In genomic region chr15:40358492-40359353, GRCh38 we compare ENCODE assay signal across 6 cellular contexts.
DNase-seq lines count a peak whose midpoint lies in the region; ATAC-seq and TF ChIP-seq lines count a peak whose summit lies in the region.

No MANE protein-coding gene starts in this region.

- H3K27ac ChIP-seq in HUES48 (ENCODE audit: low read depth, low read length), result no peak overlapping the region

- TF ChIP-seq CTCF in GM13976 (IDR thresholded peaks at IDR 0.05; ENCODE audit: borderline replicate concordance, control extremely low read depth, extremely low read depth, insufficient read depth, missing control alignments), result peak; percentile 5
- peak; percentile 1 for TF ChIP-seq CTCF in astrocyte of the spinal cord (IDR thresholded peaks at IDR 0.05; ENCODE audit: low read depth, low read length)
- TF ChIP-seq CTCF in nephron (IDR thresholded peaks at IDR 0.05; ENCODE audit: unreplicated experiment in 3 of 3), result no peak

- no peaks in the 10 kb centered on the region for H3K36me3 ChIP-seq in HUES48 (ENCODE audit: control insufficient read depth, insufficient read depth, low read length)

- H3K4me1 Mint-ChIP-seq in nephron, result peaks cover 22% of the 10 kb centered on the region

- no peaks in the 10 kb centered on the region for H3K9me3 Mint-ChIP-seq in nephron

- in situ Hi-C loops in GM13976 (cut with MboI; ENCODE audit: low sequenced_read_pairs, unreplicated experiment), result no loop called here
- in situ Hi-C loops in astrocyte of the spinal cord (cut with HindIII; ENCODE audit: low sequenced_read_pairs), result no loop called here

- H3K27me3 ChIP-seq in HUES48 (ENCODE audit: control insufficient read depth, insufficient read depth, low read length), result peaks cover 23% of the 10 kb centered on the region

- no peak for ATAC-seq in HG03520 (IDR thresholded peaks at IDR 0.05; ENCODE audit: unreplicated experiment)

- H3K9me3 ChIP-seq in HUES48 (ENCODE audit: control insufficient read depth, insufficient read depth, low read length), result no peaks in the 10 kb centered on the region

- H3K9ac ChIP-seq in HUES48 (ENCODE audit: low read depth, low read length), result no peak overlapping the region

- DNase-seq in GM13976 (ENCODE audit: low spot score), result peak; percentile 48
- DNase-seq in astrocyte of the spinal cord (ENCODE audit: low read depth, low spot score), result no peak
- no peak for DNase-seq in medulla oblongata (ENCODE audit: extremely low spot score)

- no peak overlapping the region for H3K27ac Mint-ChIP-seq in nephron

- H3K4me3 ChIP-seq in HUES48 (ENCODE audit: low read depth, low read length), result peak overlapping the region; percentile 59
- H3K4me3 ChIP-seq in astrocyte of the spinal cord (ENCODE audit: low read depth, low read length), result peak overlapping the region; percentile 46

- peaks cover 51% of the 10 kb centered on the region for H3K27me3 Mint-ChIP-seq in nephron (ENCODE audit: low read depth)

- H3K4me3 Mint-ChIP-seq in nephron, result peak overlapping the region; percentile 79 to 85 (median 84)

- H3K4me1 ChIP-seq in HUES48 (ENCODE audit: control insufficient read depth, insufficient read depth, low read length), result peaks cover 18% of the 10 kb centered on the region

- H3K36me3 Mint-ChIP-seq in nephron (ENCODE audit: low read depth), result no peaks in the 10 kb centered on the region

Comparison
In these comparisons a context has a peak if more than half of its experiments do, and no peak if none do; other contexts are left out.
1. CTCF ChIP-seq: peak in GM13976 (single experiment) and astrocyte of the spinal cord (single experiment); none in nephron (0 of 3).